ENCODE assay signal across 38 cellular contexts in the genomic region with DNA sequence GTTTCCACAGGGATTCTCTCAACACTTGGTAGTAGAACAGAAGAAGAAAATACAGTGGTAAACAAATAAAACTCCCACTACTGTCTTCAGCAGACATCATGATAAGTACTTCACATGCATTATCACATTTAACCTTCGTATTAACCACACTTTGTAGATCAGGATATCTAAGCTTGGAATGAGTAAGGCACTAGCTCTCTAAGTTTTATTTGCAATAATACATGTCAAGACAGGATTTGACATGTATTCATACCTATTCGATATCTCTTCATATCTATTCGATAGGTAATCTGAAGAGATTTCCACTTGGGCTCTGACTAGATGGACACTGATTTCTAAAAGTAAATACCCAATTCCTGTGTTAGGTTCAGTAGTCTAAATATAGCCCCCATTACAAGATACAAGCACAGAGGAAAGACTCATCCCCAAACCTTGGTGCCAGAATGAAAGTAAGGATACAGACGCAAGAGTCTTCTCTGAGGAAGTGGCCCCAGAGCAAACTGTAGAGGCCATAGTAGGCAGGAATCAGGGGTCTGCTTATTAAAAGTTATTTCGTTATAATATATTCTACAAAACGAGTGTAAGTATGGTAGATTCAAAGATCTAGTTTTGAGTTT. TPM values are rescaled to one million over a fixed set of nuclear protein-coding genes. Genes with fewer than 3 reads are reported as not detected.
"Had no signal": no experiment of that assay in that cellular context is flagged by ENCODE, and none has a peak within 500 bp of the region (broad histone marks: within the 10 kb centered on the region; RNA-seq: fewer than 3 reads in every experiment).

No MANE protein-coding gene starts in this region.

- DNase-seq: activated B cell treated with CpG ODN at 0.5 μM for 24 hours; activated CD4-positive, alpha-beta memory T cell treated with anti-CD3 and anti-CD28 coated beads for 36 hours; activated CD4-positive, alpha-beta T cell treated with anti-CD3 and anti-CD28 coated beads for 4 hours; activated CD4-positive, alpha-beta T cell treated with anti-CD3 and anti-CD28 coated beads, Interleukin-2, amount 10 ng/mL, durations not matched to agents 24 days and 14 days; activated CD4-positive, alpha-beta T cell treated with anti-CD3 and anti-CD28 coated beads, Interleukin-2, amount 50 U/mL, for 1 hour; activated CD4-positive, alpha-beta T cell treated with anti-CD3 and anti-CD28 coated beads, Interleukin-2, amount 50 U/mL, for 4 hours; activated CD4-positive, CD25-positive, alpha-beta regulatory T cell treated with anti-CD3 and anti-CD28 coated beads, Interleukin-2, amount 50 U/mL, for 72 hours; activated CD8-positive, alpha-beta memory T cell treated with anti-CD3 and anti-CD28 coated beads, Interleukin-2, amount 50 U/mL, for 4 hours; activated CD8-positive, alpha-beta T cell treated with anti-CD3 and anti-CD28 coated beads for 36 hours; activated effector memory CD4-positive, alpha-beta T cell treated with anti-CD3 and anti-CD28 coated beads, Interleukin-2, amount 50 U/mL, for 16 hours; activated gamma-delta T cell treated with Interleukin-2 at 50 U/mL for 16 hours; activated naive CD4-positive, alpha-beta T cell; activated naive CD4-positive, alpha-beta T cell treated with anti-CD3 and anti-CD28 coated beads for 36 hours; activated naive CD4-positive, alpha-beta T cell treated with anti-CD3 and anti-CD28 coated beads, Interleukin-2, amount 50 U/mL, for 16 hours; activated naive CD8-positive, alpha-beta T cell treated with anti-CD3 and anti-CD28 coated beads for 36 hours; activated T-cell treated with anti-CD3 and anti-CD28 coated beads for 4 hours; activated T-cell treated with anti-CD3 and anti-CD28 coated beads, Interleukin-2, amount 50 U/mL, for 1 hour; activated T-cell treated with anti-CD3 and anti-CD28 coated beads, Interleukin-2, amount 50 U/mL, for 4 hours; activated T-cell treated with anti-CD3 and anti-CD28 coated beads, Interleukin-2, amount 50 U/mL, for 72 hours; adrenal gland; amniotic stem cell; aorta; body of pancreas; brain microvascular endothelial cell; caudate nucleus; cerebellar nuclear complex; T-cell; T-helper 17 cell; T-helper 9 cell had no signal

- H3K36me3 ChIP-seq: adrenal gland, brain microvascular endothelial cell, breast epithelium, cardiac muscle cell had no signal

- H3K27ac ChIP-seq: adrenal gland, body of pancreas, brain microvascular endothelial cell, breast epithelium, cardiac muscle cell, VCaP had no signal

- H3K4me1 ChIP-seq: adrenal gland, body of pancreas, breast epithelium had no signal

- ATAC-seq: activated CD8-positive, alpha-beta T cell treated with anti-CD3 and anti-CD28 coated beads for 36 hours; activated naive CD4-positive, alpha-beta T cell treated with anti-CD3 and anti-CD28 coated beads, Interleukin-2, amount 50 U/mL, for 72 hours; activated T-cell treated with anti-CD3 and anti-CD28 coated beads, Interleukin-2, amount 50 U/mL, for 4 hours; activated T-cell treated with anti-CD3 and anti-CD28 coated beads, Interleukin-2, amount 50 U/mL, for 72 hours; activated T-helper 17 cell treated with anti-CD3 and anti-CD28 coated beads, Interleukin-2, amount 50 U/mL, for 72 hours; body of pancreas; T-cell; T-helper 17 cell had no signal

- H3K9me3 ChIP-seq: adrenal gland, body of pancreas, breast epithelium had no signal

- H3K4me3 ChIP-seq: adrenal gland, body of pancreas, breast epithelium, cardiac muscle cell had no signal

- H3K27me3 ChIP-seq: adrenal gland, body of pancreas, brain microvascular endothelial cell, breast epithelium, cardiac muscle cell had no signal

RNA-seq across cellular contexts. Expression of gene FOXP2, which starts 58.4 kb away (rescaled TPM):
- total RNA-seq: activated B cell treated with CpG ODN at 0.5 μM for 24 hours; activated CD4-positive, alpha-beta memory T cell treated with anti-CD3 and anti-CD28 coated beads for 36 hours; activated CD8-positive, alpha-beta memory T cell treated with anti-CD3 and anti-CD28 coated beads for 36 hours; activated CD8-positive, alpha-beta T cell treated with anti-CD3 and anti-CD28 coated beads for 36 hours; activated naive CD4-positive, alpha-beta T cell treated with anti-CD3 and anti-CD28 coated beads for 36 hours; activated naive CD4-positive, alpha-beta T cell treated with anti-CD3 and anti-CD28 coated beads, Interleukin-2, amount 50 U/mL, for 72 hours; activated naive CD8-positive, alpha-beta T cell treated with anti-CD3 and anti-CD28 coated beads for 36 hours; activated T-cell treated with anti-CD3 and anti-CD28 coated beads, Interleukin-2, amount 50 U/mL, for 4 hours; activated T-cell treated with anti-CD3 and anti-CD28 coated beads, Interleukin-2, amount 50 U/mL, for 72 hours; activated T-helper 1 cell treated with anti-CD3 and anti-CD28 coated beads, Interleukin-12 subunit alpha, Interleukin-12 subunit beta, Interleukin-2, Interleukin-4 antibody, amounts not matched to agents 30 ng/mL and 10 ng/mL and 1 ng/mL, durations not matched to agents 14 hours and 24 hours and 36 hours; activated T-helper 17 cell treated with anti-CD3 and anti-CD28 coated beads, Interleukin-2, amount 50 U/mL, for 72 hours; T-helper 1 cell treated with Interleukin-12 subunit alpha and Interleukin-12 subunit beta and Interleukin-4 antibody, amounts not matched to agents 30 ng/mL and 1 ng/mL, for 36 hours; T-helper 2 cell treated with Interferon-gamma antibody and Interleukin-4, amounts not matched to agents 100 ng/mL and 5 ng/mL, for 36 hours had no signal
